In genomic region chr14:102591372-102591943, GRCh38 we compare ENCODE assay signal across 8 cellular contexts. TPM values are rescaled to one million over a fixed set of nuclear protein-coding genes. Genes with fewer than 3 reads are reported as not detected.
DNase-seq lines count a peak whose midpoint lies in the region; ATAC-seq, FAIRE-seq and TF ChIP-seq lines count a peak whose summit lies in the region.

No MANE protein-coding gene starts in this region.

- H3K18ac ChIP-seq in mesenchymal stem cell (ENCODE audit: low read depth in 1 of 2, low read length in 2 of 2): peak overlapping the region; percentile 89 to 99

- peak overlapping the region in 1 of 2 experiments; percentile 95 for H3K23ac ChIP-seq in mesenchymal stem cell (ENCODE audit: low read length in 2 of 2)

- H3K9ac ChIP-seq in ES-I3 (ENCODE audit: low read depth, low read length): peak overlapping the region; percentile 88
- H3K9ac ChIP-seq in mesenchymal stem cell (ENCODE audit: low read length): peak overlapping the region; percentile 91

- H2BK5ac ChIP-seq in mesenchymal stem cell (ENCODE audit: low read depth, low read length, poor library complexity, severe bottlenecking): peak overlapping the region; percentile 94

- peak overlapping the region; percentile 99 for H2BK120ac ChIP-seq in mesenchymal stem cell (ENCODE audit: low read depth, low read length)

- ATAC-seq in GM21360 (IDR thresholded peaks at IDR 0.05; ENCODE audit: unreplicated experiment): no peak

- under 1% methylated on average over 22 of the region's 37 CpGs for WGBS in mesenchymal stem cell
- WGBS in suprapubic skin: 2% methylated on average over 5 of the region's 37 CpGs

- H3K4me1 ChIP-seq in ES-I3 (ENCODE audit: insufficient read depth, low read length) (peaks cover 26% of the 10 kb centered on the region), mesenchymal stem cell (ENCODE audit: control insufficient read depth, insufficient read depth, low read depth, low read length) (peaks cover 20% of the 10 kb centered on the region), suprapubic skin (peaks cover 30% of the 10 kb centered on the region)

- no peak overlapping the region for H2AK5ac ChIP-seq in mesenchymal stem cell (ENCODE audit: low read length, severe bottlenecking)

- peak overlapping the region; percentile 90 for H4K8ac ChIP-seq in mesenchymal stem cell (ENCODE audit: low read length)

- H4K91ac ChIP-seq in mesenchymal stem cell (ENCODE audit: low read length): peak overlapping the region; percentile 90

- H3K4me2 ChIP-seq in mesenchymal stem cell (ENCODE audit: low read length, poor library complexity, severe bottlenecking): peak overlapping the region; percentile 89

- TF ChIP-seq POLR2A in suprapubic skin (IDR thresholded peaks at IDR 0.05) (peak in 1 of 2 donors; percentile 14), H54 (IDR thresholded peaks at IDR 0.05; ENCODE audit: low read depth, low read length) (no peak)

- FAIRE-seq in H54 (lab: Jason Lieb, UNC): no peak

- H3K27me3 ChIP-seq in mesenchymal stem cell (ENCODE audit: control insufficient read depth in 1 of 2, insufficient read depth in 1 of 2, low read length in 2 of 2) (no peaks in the 10 kb centered on the region), suprapubic skin (no peaks in the 10 kb centered on the region)

- peak; percentile 31 for DNase-seq in HK-2 (ENCODE audit: unreplicated experiment)
- DNase-seq in T-helper 2 cell: peak in 4 of 5 experiments; percentile 14 to 43 (median 20)
- DNase-seq in ecto neural progenitor cell (ENCODE audit: low spot score): peak; percentile 76
- DNase-seq in mesenchymal stem cell: peak; percentile 52
- DNase-seq in suprapubic skin (ENCODE audit: low spot score in 2 of 2): peak in 1 of 2 donors; percentile 81
- DNase-seq in H54 (ENCODE audit: insufficient read length, low spot score): no peak

- H2BK12ac ChIP-seq in mesenchymal stem cell (ENCODE audit: low read length in 2 of 2): no peak overlapping the region

- peak overlapping the region; percentile 97 for H2BK15ac ChIP-seq in mesenchymal stem cell (ENCODE audit: low read depth, poor library complexity, severe bottlenecking)

- H3K4me3 ChIP-seq in mesenchymal stem cell (ENCODE audit: insufficient read depth in 1 of 2, low read depth in 1 of 2, low read length in 2 of 2) (peak overlapping the region; percentile 62 to 79), suprapubic skin (peak overlapping the region; percentile 86)

- H3K27ac ChIP-seq in mesenchymal stem cell (ENCODE audit: low read length, poor library complexity, severe bottlenecking): peak overlapping the region; percentile 62
- H3K27ac ChIP-seq in suprapubic skin: peak overlapping the region; percentile 97

- TF ChIP-seq CTCF in suprapubic skin (IDR thresholded peaks at IDR 0.05): no peak

- H3K36me3 ChIP-seq in ES-I3 (ENCODE audit: insufficient read depth, low read length) (no peaks in the 10 kb centered on the region), mesenchymal stem cell (ENCODE audit: control insufficient read depth in 1 of 2, insufficient read depth in 2 of 2, low read depth in 1 of 2, low read length in 2 of 2) (no peaks in the 10 kb centered on the region), suprapubic skin (no peaks in the 10 kb centered on the region)

- TF ChIP-seq EP300 in suprapubic skin (IDR thresholded peaks at IDR 0.05): no peak

- H3K9me3 ChIP-seq in ES-I3 (ENCODE audit: control insufficient read depth, insufficient read depth, low read length) (no peaks in the 10 kb centered on the region), mesenchymal stem cell (ENCODE audit: control insufficient read depth, low read length) (no peaks in the 10 kb centered on the region), suprapubic skin (no peaks in the 10 kb centered on the region)

- H3K14ac ChIP-seq in mesenchymal stem cell (ENCODE audit: low read length in 2 of 2): peak overlapping the region; percentile 1 to 53

- H3K79me1 ChIP-seq in mesenchymal stem cell (replicated peaks; ENCODE audit: low read length, poor library complexity, severe bottlenecking): peaks cover 18% of the 10 kb centered on the region

- peak overlapping the region; percentile 85 to 87 for H3K4ac ChIP-seq in mesenchymal stem cell (ENCODE audit: low read depth in 1 of 2, low read length in 2 of 2)

- peak overlapping the region; percentile 46 for H2AFZ ChIP-seq in mesenchymal stem cell (ENCODE audit: low read depth, low read length)

RNA-seq across cellular contexts. Expression of gene RCOR1, which starts 1.0 kb away (rescaled TPM):
- 13.8 TPM for polyA plus RNA-seq in mesenchymal stem cell (2013, experiment 1 of 2)
- 13.5 TPM for polyA plus RNA-seq in mesenchymal stem cell (2013, experiment 2 of 2)
- 10 to 100 TPM; 20.6 to 27.7 (median 24.8) TPM for total RNA-seq in suprapubic skin
